ENCODE assay signal across 1 cellular context in the genomic region with DNA sequence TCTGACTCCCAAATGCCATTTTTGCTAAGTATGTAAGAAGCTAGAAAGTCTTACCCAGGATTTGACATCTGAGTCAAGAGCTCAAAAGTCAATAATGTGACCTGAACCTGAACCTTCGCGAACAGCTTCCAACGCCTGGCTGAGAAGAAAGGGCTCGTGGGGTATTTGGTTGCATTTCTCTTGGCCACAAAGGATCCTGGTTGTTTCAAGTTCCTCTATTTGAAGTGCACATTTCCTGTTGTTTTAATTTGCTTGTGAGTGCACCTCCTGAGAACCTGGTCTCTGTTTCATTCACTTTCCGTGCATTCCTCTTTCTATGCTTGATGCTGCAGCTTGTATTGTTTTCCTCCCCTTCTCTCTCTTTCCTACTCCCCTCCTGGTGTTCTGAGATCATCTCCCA.
TF ChIP-seq lines count a peak whose summit lies in the region.

No MANE protein-coding gene starts in this region.

TF ChIP-seq in GM12878, 131 proteins besides CTCF, POLR2A, EP300 and RAD21 (continued from another document and continues in another):
- TF ChIP-seq, protein P1, sequence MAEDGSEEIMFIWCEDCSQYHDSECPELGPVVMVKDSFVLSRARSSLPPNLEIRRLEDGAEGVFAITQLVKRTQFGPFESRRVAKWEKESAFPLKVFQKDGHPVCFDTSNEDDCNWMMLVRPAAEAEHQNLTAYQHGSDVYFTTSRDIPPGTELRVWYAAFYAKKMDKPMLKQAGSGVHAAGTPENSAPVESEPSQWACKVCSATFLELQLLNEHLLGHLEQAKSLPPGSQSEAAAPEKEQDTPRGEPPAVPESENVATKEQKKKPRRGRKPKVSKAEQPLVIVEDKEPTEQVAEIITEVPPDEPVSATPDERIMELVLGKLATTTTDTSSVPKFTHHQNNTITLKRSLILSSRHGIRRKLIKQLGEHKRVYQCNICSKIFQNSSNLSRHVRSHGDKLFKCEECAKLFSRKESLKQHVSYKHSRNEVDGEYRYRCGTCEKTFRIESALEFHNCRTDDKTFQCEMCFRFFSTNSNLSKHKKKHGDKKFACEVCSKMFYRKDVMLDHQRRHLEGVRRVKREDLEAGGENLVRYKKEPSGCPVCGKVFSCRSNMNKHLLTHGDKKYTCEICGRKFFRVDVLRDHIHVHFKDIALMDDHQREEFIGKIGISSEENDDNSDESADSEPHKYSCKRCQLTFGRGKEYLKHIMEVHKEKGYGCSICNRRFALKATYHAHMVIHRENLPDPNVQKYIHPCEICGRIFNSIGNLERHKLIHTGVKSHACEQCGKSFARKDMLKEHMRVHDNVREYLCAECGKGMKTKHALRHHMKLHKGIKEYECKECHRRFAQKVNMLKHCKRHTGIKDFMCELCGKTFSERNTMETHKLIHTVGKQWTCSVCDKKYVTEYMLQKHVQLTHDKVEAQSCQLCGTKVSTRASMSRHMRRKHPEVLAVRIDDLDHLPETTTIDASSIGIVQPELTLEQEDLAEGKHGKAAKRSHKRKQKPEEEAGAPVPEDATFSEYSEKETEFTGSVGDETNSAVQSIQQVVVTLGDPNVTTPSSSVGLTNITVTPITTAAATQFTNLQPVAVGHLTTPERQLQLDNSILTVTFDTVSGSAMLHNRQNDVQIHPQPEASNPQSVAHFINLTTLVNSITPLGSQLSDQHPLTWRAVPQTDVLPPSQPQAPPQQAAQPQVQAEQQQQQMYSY (CRISPR knock-in tag; IDR thresholded peaks at IDR 0.05), result no peak
- TF ChIP-seq, protein P2, sequence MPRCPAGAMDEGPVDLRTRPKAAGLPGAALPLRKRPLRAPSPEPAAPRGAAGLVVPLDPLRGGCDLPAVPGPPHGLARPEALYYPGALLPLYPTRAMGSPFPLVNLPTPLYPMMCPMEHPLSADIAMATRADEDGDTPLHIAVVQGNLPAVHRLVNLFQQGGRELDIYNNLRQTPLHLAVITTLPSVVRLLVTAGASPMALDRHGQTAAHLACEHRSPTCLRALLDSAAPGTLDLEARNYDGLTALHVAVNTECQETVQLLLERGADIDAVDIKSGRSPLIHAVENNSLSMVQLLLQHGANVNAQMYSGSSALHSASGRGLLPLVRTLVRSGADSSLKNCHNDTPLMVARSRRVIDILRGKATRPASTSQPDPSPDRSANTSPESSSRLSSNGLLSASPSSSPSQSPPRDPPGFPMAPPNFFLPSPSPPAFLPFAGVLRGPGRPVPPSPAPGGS (IDR thresholded peaks at IDR 0.05; ENCODE audit: borderline replicate concordance, insufficient read depth, low read depth, low read length, poor library complexity, severe bottlenecking), result no peak
- TF ChIP-seq, protein P3, sequence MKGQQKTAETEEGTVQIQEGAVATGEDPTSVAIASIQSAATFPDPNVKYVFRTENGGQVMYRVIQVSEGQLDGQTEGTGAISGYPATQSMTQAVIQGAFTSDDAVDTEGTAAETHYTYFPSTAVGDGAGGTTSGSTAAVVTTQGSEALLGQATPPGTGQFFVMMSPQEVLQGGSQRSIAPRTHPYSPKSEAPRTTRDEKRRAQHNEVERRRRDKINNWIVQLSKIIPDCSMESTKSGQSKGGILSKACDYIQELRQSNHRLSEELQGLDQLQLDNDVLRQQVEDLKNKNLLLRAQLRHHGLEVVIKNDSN (IDR thresholded peaks at IDR 0.05; ENCODE audit: borderline replicate concordance, extremely low read length, insufficient read depth, low read depth, low read length), result no peak
- TF ChIP-seq, protein P4, sequence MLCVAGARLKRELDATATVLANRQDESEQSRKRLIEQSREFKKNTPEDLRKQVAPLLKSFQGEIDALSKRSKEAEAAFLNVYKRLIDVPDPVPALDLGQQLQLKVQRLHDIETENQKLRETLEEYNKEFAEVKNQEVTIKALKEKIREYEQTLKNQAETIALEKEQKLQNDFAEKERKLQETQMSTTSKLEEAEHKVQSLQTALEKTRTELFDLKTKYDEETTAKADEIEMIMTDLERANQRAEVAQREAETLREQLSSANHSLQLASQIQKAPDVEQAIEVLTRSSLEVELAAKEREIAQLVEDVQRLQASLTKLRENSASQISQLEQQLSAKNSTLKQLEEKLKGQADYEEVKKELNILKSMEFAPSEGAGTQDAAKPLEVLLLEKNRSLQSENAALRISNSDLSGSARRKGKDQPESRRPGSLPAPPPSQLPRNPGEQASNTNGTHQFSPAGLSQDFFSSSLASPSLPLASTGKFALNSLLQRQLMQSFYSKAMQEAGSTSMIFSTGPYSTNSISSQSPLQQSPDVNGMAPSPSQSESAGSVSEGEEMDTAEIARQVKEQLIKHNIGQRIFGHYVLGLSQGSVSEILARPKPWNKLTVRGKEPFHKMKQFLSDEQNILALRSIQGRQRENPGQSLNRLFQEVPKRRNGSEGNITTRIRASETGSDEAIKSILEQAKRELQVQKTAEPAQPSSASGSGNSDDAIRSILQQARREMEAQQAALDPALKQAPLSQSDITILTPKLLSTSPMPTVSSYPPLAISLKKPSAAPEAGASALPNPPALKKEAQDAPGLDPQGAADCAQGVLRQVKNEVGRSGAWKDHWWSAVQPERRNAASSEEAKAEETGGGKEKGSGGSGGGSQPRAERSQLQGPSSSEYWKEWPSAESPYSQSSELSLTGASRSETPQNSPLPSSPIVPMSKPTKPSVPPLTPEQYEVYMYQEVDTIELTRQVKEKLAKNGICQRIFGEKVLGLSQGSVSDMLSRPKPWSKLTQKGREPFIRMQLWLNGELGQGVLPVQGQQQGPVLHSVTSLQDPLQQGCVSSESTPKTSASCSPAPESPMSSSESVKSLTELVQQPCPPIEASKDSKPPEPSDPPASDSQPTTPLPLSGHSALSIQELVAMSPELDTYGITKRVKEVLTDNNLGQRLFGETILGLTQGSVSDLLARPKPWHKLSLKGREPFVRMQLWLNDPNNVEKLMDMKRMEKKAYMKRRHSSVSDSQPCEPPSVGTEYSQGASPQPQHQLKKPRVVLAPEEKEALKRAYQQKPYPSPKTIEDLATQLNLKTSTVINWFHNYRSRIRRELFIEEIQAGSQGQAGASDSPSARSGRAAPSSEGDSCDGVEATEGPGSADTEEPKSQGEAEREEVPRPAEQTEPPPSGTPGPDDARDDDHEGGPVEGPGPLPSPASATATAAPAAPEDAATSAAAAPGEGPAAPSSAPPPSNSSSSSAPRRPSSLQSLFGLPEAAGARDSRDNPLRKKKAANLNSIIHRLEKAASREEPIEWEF (IDR thresholded peaks at IDR 0.05; ENCODE audit: insufficient replicate concordance, low read depth, low read length), result no peak
- TF ChIP-seq RAD51 (IDR thresholded peaks at IDR 0.05) (no peak), JUNB (IDR thresholded peaks at IDR 0.05) (no peak), SIN3A (IDR thresholded peaks at IDR 0.05; ENCODE audit: low read depth, low read length) (no peak), NRF1 (conservative IDR thresholded peaks at IDR 0.05; ENCODE audit: low read depth, low read length) (no peak), CBX5 (IDR thresholded peaks at IDR 0.05; ENCODE audit: low read depth) (no peak), IKZF1 (conservative IDR thresholded peaks at IDR 0.05) (0 out of 2 replicates have a peak, but pooled peaks have one; percentile 19), MYC (IDR thresholded peaks at IDR 0.05; ENCODE audit: insufficient read depth, insufficient read length, insufficient replicate concordance, low read length, severe bottlenecking) (no peak), TCF12 (IDR thresholded peaks at IDR 0.05; ENCODE audit: low read depth, low read length) (no peak), RUNX3 (IDR thresholded peaks at IDR 0.05; ENCODE audit: low read length) (peak; percentile 42; the same call in 1 of the 2 replicates), CHD2 (IDR thresholded peaks at IDR 0.05; ENCODE audit: borderline replicate concordance, low read depth, low read length) (no peak), KDM1A (IDR thresholded peaks at IDR 0.05; ENCODE audit: borderline replicate concordance) (no peak), TCF7 (IDR thresholded peaks at IDR 0.05; ENCODE audit: borderline replicate concordance) (no peak), IKZF2 (IDR thresholded peaks at IDR 0.05) (peak in 1 of 2 experiments; percentile 25; a peak in 1 of 4 replicates), BMI1 (IDR thresholded peaks at IDR 0.05; ENCODE audit: borderline replicate concordance) (no peak), SRF (IDR thresholded peaks at IDR 0.05; ENCODE audit: low read depth in 2 of 2, low read length in 2 of 2) (no peak), GABPA (IDR thresholded peaks at IDR 0.05; ENCODE audit: low read depth) (no peak), ETV6 (conservative IDR thresholded peaks at IDR 0.05 in 1 of 2, IDR thresholded peaks at IDR 0.05 in 1 of 2; ENCODE audit: borderline replicate concordance in 1 of 2, low read depth in 1 of 2) (no peak), SPI1 (IDR thresholded peaks at IDR 0.05; ENCODE audit: borderline replicate concordance, insufficient read depth, low read depth, low read length) (peak; percentile 52; the same call in 1 of the 2 replicates), TBL1XR1 (IDR thresholded peaks at IDR 0.05; ENCODE audit: low read depth, low read length) (no peak)
- TF ChIP-seq, protein P5, sequence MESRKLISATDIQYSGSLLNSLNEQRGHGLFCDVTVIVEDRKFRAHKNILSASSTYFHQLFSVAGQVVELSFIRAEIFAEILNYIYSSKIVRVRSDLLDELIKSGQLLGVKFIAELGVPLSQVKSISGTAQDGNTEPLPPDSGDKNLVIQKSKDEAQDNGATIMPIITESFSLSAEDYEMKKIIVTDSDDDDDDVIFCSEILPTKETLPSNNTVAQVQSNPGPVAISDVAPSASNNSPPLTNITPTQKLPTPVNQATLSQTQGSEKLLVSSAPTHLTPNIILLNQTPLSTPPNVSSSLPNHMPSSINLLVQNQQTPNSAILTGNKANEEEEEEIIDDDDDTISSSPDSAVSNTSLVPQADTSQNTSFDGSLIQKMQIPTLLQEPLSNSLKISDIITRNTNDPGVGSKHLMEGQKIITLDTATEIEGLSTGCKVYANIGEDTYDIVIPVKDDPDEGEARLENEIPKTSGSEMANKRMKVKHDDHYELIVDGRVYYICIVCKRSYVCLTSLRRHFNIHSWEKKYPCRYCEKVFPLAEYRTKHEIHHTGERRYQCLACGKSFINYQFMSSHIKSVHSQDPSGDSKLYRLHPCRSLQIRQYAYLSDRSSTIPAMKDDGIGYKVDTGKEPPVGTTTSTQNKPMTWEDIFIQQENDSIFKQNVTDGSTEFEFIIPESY (IDR thresholded peaks at IDR 0.05), result no peak
- TF ChIP-seq, protein P6, sequence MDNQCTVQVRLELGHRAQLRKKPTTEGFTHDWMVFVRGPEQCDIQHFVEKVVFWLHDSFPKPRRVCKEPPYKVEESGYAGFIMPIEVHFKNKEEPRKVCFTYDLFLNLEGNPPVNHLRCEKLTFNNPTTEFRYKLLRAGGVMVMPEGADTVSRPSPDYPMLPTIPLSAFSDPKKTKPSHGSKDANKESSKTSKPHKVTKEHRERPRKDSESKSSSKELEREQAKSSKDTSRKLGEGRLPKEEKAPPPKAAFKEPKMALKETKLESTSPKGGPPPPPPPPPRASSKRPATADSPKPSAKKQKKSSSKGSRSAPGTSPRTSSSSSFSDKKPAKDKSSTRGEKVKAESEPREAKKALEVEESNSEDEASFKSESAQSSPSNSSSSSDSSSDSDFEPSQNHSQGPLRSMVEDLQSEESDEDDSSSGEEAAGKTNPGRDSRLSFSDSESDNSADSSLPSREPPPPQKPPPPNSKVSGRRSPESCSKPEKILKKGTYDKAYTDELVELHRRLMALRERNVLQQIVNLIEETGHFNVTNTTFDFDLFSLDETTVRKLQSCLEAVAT (IDR thresholded peaks at IDR 0.05), result no peak
- TF ChIP-seq, protein P7, sequence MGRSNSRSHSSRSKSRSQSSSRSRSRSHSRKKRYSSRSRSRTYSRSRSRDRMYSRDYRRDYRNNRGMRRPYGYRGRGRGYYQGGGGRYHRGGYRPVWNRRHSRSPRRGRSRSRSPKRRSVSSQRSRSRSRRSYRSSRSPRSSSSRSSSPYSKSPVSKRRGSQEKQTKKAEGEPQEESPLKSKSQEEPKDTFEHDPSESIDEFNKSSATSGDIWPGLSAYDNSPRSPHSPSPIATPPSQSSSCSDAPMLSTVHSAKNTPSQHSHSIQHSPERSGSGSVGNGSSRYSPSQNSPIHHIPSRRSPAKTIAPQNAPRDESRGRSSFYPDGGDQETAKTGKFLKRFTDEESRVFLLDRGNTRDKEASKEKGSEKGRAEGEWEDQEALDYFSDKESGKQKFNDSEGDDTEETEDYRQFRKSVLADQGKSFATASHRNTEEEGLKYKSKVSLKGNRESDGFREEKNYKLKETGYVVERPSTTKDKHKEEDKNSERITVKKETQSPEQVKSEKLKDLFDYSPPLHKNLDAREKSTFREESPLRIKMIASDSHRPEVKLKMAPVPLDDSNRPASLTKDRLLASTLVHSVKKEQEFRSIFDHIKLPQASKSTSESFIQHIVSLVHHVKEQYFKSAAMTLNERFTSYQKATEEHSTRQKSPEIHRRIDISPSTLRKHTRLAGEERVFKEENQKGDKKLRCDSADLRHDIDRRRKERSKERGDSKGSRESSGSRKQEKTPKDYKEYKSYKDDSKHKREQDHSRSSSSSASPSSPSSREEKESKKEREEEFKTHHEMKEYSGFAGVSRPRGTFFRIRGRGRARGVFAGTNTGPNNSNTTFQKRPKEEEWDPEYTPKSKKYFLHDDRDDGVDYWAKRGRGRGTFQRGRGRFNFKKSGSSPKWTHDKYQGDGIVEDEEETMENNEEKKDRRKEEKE (IDR thresholded peaks at IDR 0.05), result no peak
- TF ChIP-seq, protein P8, sequence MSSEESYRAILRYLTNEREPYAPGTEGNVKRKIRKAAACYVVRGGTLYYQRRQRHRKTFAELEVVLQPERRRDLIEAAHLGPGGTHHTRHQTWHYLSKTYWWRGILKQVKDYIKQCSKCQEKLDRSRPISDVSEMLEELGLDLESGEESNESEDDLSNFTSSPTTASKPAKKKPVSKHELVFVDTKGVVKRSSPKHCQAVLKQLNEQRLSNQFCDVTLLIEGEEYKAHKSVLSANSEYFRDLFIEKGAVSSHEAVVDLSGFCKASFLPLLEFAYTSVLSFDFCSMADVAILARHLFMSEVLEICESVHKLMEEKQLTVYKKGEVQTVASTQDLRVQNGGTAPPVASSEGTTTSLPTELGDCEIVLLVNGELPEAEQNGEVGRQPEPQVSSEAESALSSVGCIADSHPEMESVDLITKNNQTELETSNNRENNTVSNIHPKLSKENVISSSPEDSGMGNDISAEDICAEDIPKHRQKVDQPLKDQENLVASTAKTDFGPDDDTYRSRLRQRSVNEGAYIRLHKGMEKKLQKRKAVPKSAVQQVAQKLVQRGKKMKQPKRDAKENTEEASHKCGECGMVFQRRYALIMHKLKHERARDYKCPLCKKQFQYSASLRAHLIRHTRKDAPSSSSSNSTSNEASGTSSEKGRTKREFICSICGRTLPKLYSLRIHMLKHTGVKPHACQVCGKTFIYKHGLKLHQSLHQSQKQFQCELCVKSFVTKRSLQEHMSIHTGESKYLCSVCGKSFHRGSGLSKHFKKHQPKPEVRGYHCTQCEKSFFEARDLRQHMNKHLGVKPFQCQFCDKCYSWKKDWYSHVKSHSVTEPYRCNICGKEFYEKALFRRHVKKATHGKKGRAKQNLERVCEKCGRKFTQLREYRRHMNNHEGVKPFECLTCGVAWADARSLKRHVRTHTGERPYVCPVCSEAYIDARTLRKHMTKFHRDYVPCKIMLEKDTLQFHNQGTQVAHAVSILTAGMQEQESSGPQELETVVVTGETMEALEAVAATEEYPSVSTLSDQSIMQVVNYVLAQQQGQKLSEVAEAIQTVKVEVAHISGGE (CRISPR knock-in tag; IDR thresholded peaks at IDR 0.05), result no peak
